In the genomic region with DNA sequence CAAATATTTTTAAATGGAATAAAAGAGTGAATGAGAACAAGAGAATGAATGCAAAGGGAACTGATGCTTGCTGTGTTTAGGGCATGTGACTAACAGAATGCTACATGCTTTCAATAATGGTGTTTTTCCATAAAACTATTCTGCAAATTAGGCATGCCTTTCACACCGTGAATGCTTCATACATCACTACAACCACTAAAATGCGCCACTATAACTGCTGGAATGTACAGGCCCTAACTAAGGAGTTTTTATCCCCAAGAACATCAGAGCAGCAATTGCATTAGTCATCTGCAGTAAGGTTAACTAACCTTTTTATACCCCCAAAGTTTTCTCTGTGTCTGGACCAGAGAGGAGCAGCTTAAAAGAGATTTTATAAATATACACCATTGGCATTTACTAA, we compare ENCODE assay signal across 23 cellular contexts.
DNase-seq lines count a peak whose midpoint lies in the region; ATAC-seq and TF ChIP-seq lines count a peak whose summit lies in the region.
"Had no signal": no experiment of that assay in that cellular context is flagged by ENCODE, and none has a peak within 500 bp of the region (broad histone marks: within the 10 kb centered on the region; RNA-seq: fewer than 3 reads in every experiment).

No MANE protein-coding gene starts in this region.

- no peaks in the 10 kb centered on the region for H3K9me3 Mint-ChIP-seq in MCF 10A (ENCODE audit: unreplicated experiment)
- H3K9me3 Mint-ChIP-seq: CD8-positive, alpha-beta T cell had no signal

- H2AFZ ChIP-seq in mammary epithelial cell (ENCODE audit: low read depth, low read length), result no peak overlapping the region

- no peak overlapping the region for H3K27ac ChIP-seq in breast epithelium
- H3K27ac ChIP-seq in mammary epithelial cell (ENCODE audit: insufficient read depth, low read depth, low read length), result no peak overlapping the region
- no peak overlapping the region for H3K27ac ChIP-seq in psoas muscle
- H3K27ac ChIP-seq: 22Rv1 had no signal

- no peaks in the 10 kb centered on the region for H3K4me1 Mint-ChIP-seq in MCF 10A (ENCODE audit: insufficient read depth, unreplicated experiment)

- H3K27me3 Mint-ChIP-seq in MCF 10A (ENCODE audit: insufficient read depth, unreplicated experiment), result no peaks in the 10 kb centered on the region

- H3K9ac ChIP-seq in mammary epithelial cell (ENCODE audit: insufficient read depth, low read length), result no peak overlapping the region

- intact Hi-C loops in MCF 10A (cut with micrococcal nuclease), result no loop called here
- intact Hi-C loops in breast epithelium (cut with DNase I; ENCODE audit: low total_unique reads), result no loop called here
- intact Hi-C loops in mammary epithelial cell (cut with micrococcal nuclease), result no loop called here
- intact Hi-C loops in psoas muscle (cut with DNase I), result no loop called here

- no peak overlapping the region for H3K4me3 ChIP-seq in breast epithelium
- no peak overlapping the region for H3K4me3 ChIP-seq in mammary epithelial cell (replicated peaks in 1 of 3; ENCODE audit: insufficient read depth in 1 of 3, low read depth in 2 of 3, low read length in 3 of 3)
- H3K4me3 ChIP-seq in kidney epithelial cell (ENCODE audit: low read depth, low read length), result no peak overlapping the region
- H3K4me3 ChIP-seq in psoas muscle, result no peak overlapping the region
- H3K4me3 ChIP-seq: GM12878 had no signal

- BruUV-seq in MCF 10A (replicated peaks; lab: Mats Ljungman, UMichigan) (no TSS peak), mammary epithelial cell (replicated peaks; lab: Mats Ljungman, UMichigan) (no TSS peak)

- no peaks in the 10 kb centered on the region for H3K36me3 ChIP-seq in breast epithelium
- H3K36me3 ChIP-seq in mammary epithelial cell (ENCODE audit: insufficient read depth, low read length), result no peaks in the 10 kb centered on the region
- H3K36me3 ChIP-seq in kidney epithelial cell (ENCODE audit: control insufficient read depth, insufficient read depth, low read length), result no peaks in the 10 kb centered on the region
- H3K36me3 ChIP-seq in psoas muscle (ENCODE audit: insufficient read depth in 1 of 2, low read depth in 1 of 2), result no peaks in the 10 kb centered on the region

- no peak for TF ChIP-seq POLR2A in breast epithelium (IDR thresholded peaks at IDR 0.05)

- H3K36me3 Mint-ChIP-seq in MCF 10A (ENCODE audit: insufficient read depth, unreplicated experiment), result no peaks in the 10 kb centered on the region
- H3K36me3 Mint-ChIP-seq: CD8-positive, alpha-beta T cell had no signal

- H3K79me2 ChIP-seq in mammary epithelial cell (ENCODE audit: insufficient read depth, low read length), result no peaks in the 10 kb centered on the region

- in situ Hi-C loops in mammary epithelial cell (cut with MboI; ENCODE audit: low sequenced_read_pairs in 2 of 2), result no loop called here

- WGBS in mammary epithelial cell (ENCODE audit: low coverage, missing lambda C conversion rate), result 100% methylated on average over 2 of the region's 2 CpGs
- 41 to 53% (median 41%) methylated on average over 2 of the region's 2 CpGs for WGBS in psoas muscle, 3 donors

- POLR2A ChIA-PET in MCF 10A (lab: Yijun Ruan, JAX), result no interaction called here

- no peaks in the 10 kb centered on the region for H3K27me3 ChIP-seq in breast epithelium
- no peaks in the 10 kb centered on the region for H3K27me3 ChIP-seq in mammary epithelial cell (ENCODE audit: insufficient read depth, low read length)
- no peaks in the 10 kb centered on the region for H3K27me3 ChIP-seq in kidney epithelial cell (ENCODE audit: control insufficient read depth, insufficient read depth, low read length)
- H3K27me3 ChIP-seq in psoas muscle (ENCODE audit: insufficient read depth in 3 of 3, low read length in 2 of 3), result no peaks in the 10 kb centered on the region

- CTCF ChIA-PET in MCF 10A (lab: Yijun Ruan, JAX), result no interaction called here
- CTCF ChIA-PET in mammary epithelial cell (lab: Charles Lee; ENCODE audit: low non-redundant PET), result no interaction called here

- no peak overlapping the region for H3K27ac Mint-ChIP-seq in MCF 10A (ENCODE audit: low read depth, unreplicated experiment)
- H3K27ac Mint-ChIP-seq: CD8-positive, alpha-beta T cell; HFFc6 had no signal

- H3K9me3 ChIP-seq in breast epithelium (no peaks in the 10 kb centered on the region), mammary epithelial cell (replicated peaks; ENCODE audit: insufficient read depth, low read length) (no peaks in the 10 kb centered on the region), psoas muscle (no peaks in the 10 kb centered on the region)

- TF ChIP-seq CTCF in MCF 10A (IDR thresholded peaks at IDR 0.05; ENCODE audit: unreplicated experiment) (no peak), breast epithelium (IDR thresholded peaks at IDR 0.05) (no peak), mammary epithelial cell (conservative IDR thresholded peaks at IDR 0.05 in 1 of 2, IDR thresholded peaks at IDR 0.05 in 1 of 2; ENCODE audit: extremely low read depth in 1 of 2, insufficient read depth in 1 of 2, low read depth in 1 of 2, low read length in 2 of 2) (no peak), kidney epithelial cell (IDR thresholded peaks at IDR 0.05; ENCODE audit: insufficient read depth, low read length, poor library complexity, severe bottlenecking) (no peak), psoas muscle (IDR thresholded peaks at IDR 0.05) (no peak)

- DNase-seq in MCF 10A (ENCODE audit: unreplicated experiment) (peak; percentile 4), breast epithelium (ENCODE audit: low spot score in 2 of 2) (no peak), mammary epithelial cell (peak; percentile 14), kidney epithelial cell (ENCODE audit: low read depth) (peak; percentile 62), psoas muscle (no peak), HT-29 (ENCODE audit: low spot score) (no peak)
- DNase-seq in activated CD8-positive, alpha-beta memory T cell treated with anti-CD3 and anti-CD28 coated beads, Interleukin-2, amount 50 U/mL, for 48 hours, result no peak
- no peak for DNase-seq in activated effector memory CD4-positive, alpha-beta T cell treated with anti-CD3 and anti-CD28 coated beads, Interleukin-2, amount 50 U/mL, for 16 hours
- DNase-seq: CD8-positive, alpha-beta T cell; DND-41; GDM1; GOT3; HFFc6; IMR-90; Karpas-422; NCI-H1417; NCI-H1930; NCI-H446 treated with DMSO at 0.1 percent for 48 hours; NK-92 treated with Interleukin-12 subunit alpha and Interleukin-12 subunit beta, amount 100 ng/mL, for 24 hours; SHP77 treated with DMSO at 0.1 percent for 48 hours had no signal

- H3K4me3 Mint-ChIP-seq in MCF 10A (ENCODE audit: unreplicated experiment), result no peak overlapping the region
- H3K4me3 Mint-ChIP-seq: CD8-positive, alpha-beta T cell; HFFc6 had no signal

- H3K4me2 ChIP-seq in mammary epithelial cell (ENCODE audit: insufficient read depth, low read depth, low read length), result no peak overlapping the region

- ATAC-seq in psoas muscle, result no peak
- ATAC-seq: CD8-positive, alpha-beta T cell; GM12878; SK-N-SH treated with all-trans-retinoic acid at 6 μM for 48 hours had no signal

- dilution Hi-C loops in mammary epithelial cell (cut with HindIII; ENCODE audit: low sequenced_read_pairs), result no loop called here

- no peaks in the 10 kb centered on the region for H4K20me1 ChIP-seq in mammary epithelial cell (ENCODE audit: insufficient read depth, low read length)

- H3K4me1 ChIP-seq in breast epithelium, result no peaks in the 10 kb centered on the region
- no peaks in the 10 kb centered on the region for H3K4me1 ChIP-seq in mammary epithelial cell (ENCODE audit: insufficient read depth, low read length)
- no peaks in the 10 kb centered on the region for H3K4me1 ChIP-seq in psoas muscle

Comparison
In these comparisons a context has a peak if more than half of its experiments do, and no peak if none do; other contexts are left out.
1. DNase-seq: peak in MCF 10A (single experiment), mammary epithelial cell (single experiment) and kidney epithelial cell (single experiment); none in breast epithelium (0 of 2), activated CD8-positive, alpha-beta memory T cell treated with anti-CD3 and anti-CD28 coated beads, Interleukin-2, amount 50 U/mL, for 48 hours (single experiment), activated effector memory CD4-positive, alpha-beta T cell treated with anti-CD3 and anti-CD28 coated beads, Interleukin-2, amount 50 U/mL, for 16 hours (single experiment), psoas muscle (0 of 2) and HT-29 (single experiment).